1 cellular context compared by ENCODE assay signal in the genomic region with DNA sequence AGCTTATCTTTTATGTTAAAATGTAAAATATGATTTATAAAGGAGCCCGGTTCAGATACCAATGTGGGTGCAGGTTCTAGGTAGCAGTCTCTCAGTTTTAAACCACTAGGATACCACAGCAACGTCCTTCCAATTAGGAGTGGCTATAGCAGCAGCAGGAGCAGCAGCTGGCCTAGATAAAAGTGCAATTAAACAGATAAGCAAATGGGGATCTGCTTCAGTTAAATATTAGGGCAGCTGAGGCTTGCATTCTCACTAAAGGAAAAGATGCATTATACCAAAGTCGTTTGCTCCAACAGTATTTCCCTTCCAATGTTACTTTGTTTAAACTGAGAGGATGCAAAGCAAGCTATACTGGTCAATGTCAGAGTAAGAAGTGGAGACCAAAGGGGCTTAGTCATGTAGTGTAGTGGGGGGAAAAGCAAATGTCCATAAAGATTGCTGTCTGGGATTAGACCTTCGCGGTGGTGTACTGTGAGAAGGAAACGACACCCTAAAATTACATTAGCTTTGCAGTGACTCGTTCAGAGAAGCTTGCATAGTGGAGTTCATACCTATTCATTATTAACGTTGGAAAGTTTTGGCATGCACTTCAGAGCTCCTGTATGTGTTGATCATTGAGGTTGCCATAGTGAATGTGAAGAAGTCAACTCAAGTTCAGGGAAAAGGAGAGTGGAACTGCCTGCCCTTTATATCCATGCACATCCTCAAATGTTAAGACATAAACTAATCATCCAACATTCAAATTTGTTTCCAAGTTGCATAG.
TF ChIP-seq lines count a peak whose summit lies in the region.

No MANE protein-coding gene starts in this region.

TF ChIP-seq in A549, 52 proteins besides CTCF, POLR2A, EP300 and RAD21 (continued from another document):
- TF ChIP-seq, protein P1, sequence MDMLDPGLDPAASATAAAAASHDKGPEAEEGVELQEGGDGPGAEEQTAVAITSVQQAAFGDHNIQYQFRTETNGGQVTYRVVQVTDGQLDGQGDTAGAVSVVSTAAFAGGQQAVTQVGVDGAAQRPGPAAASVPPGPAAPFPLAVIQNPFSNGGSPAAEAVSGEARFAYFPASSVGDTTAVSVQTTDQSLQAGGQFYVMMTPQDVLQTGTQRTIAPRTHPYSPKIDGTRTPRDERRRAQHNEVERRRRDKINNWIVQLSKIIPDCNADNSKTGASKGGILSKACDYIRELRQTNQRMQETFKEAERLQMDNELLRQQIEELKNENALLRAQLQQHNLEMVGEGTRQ (IDR thresholded peaks at IDR 0.05) = no peak
- TF ChIP-seq, protein P2, sequence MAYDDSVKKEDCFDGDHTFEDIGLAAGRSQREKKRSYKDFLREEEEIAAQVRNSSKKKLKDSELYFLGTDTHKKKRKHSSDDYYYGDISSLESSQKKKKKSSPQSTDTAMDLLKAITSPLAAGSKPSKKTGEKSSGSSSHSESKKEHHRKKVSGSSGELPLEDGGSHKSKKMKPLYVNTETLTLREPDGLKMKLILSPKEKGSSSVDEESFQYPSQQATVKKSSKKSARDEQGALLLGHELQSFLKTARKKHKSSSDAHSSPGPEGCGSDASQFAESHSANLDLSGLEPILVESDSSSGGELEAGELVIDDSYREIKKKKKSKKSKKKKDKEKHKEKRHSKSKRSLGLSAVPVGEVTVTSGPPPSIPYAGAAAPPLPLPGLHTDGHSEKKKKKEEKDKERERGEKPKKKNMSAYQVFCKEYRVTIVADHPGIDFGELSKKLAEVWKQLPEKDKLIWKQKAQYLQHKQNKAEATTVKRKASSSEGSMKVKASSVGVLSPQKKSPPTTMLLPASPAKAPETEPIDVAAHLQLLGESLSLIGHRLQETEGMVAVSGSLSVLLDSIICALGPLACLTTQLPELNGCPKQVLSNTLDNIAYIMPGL (CRISPR knock-in tag; IDR thresholded peaks at IDR 0.05; ENCODE audit: borderline replicate concordance) = no peak
TF ChIP-seq in A549: peak in this region for 0.
